In the genomic region with DNA sequence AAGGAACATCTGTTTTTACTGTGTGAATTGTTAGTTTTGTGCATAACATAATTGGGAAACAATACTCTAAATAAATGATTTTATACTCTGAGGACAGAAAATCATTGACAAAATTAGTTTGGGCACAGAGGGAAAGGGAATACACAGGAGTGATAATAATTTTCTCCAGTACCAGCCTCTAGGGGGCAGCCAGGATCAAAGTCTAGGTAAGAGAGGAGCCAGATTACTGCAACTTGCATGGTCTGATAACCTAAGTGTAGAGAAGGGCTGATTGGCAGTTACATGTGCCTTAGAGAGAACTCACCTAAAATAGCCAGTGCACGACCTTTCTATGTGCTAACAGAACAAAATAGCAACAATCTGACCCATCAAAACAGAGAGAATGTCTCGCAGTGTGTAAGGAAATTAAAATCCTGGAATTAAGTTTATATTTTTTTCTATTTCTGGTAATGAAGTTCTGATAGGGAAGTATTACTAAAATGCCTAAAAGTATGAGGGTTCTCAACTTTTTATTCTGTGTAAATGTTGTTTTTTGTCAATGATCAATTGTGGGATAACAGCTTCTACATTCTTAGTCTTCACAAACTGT, we compare ENCODE assay signal across 8 cellular contexts.
DNase-seq lines count a peak whose midpoint lies in the region; ATAC-seq and TF ChIP-seq lines count a peak whose summit lies in the region.

No MANE protein-coding gene starts in this region.

- intact Hi-C loops in Right ventricle myocardium superior (cut with DNase I), result no loop called here

- H3K36me3 ChIP-seq in OCI-LY1 (ENCODE audit: insufficient read depth, low read length), result no peaks in the 10 kb centered on the region

- no peak overlapping the region for H2AFZ ChIP-seq in OCI-LY1 (ENCODE audit: low read length)

- no peaks in the 10 kb centered on the region for H3K79me2 ChIP-seq in OCI-LY1 (ENCODE audit: insufficient read depth, low read length)

- POLR2A ChIA-PET in AG04450 (lab: Yijun Ruan, JAX), result interaction anchor here (0.6 kb wide), 1 partner anchor 13 kb away, joined by 4 read pairs; no protein-coding TSS in a partner anchor

- no peak overlapping the region for H3K4me2 ChIP-seq in OCI-LY1 (ENCODE audit: low read length)

- H3F3A ChIP-seq in OCI-LY1 (ENCODE audit: insufficient read depth, low read length), result no peaks in the 10 kb centered on the region

- H4K20me1 ChIP-seq in OCI-LY1 (ENCODE audit: insufficient read depth, low read length), result no peaks in the 10 kb centered on the region

- no peaks in the 10 kb centered on the region for H3K9me2 ChIP-seq in OCI-LY1 (ENCODE audit: low read depth, low read length)

- peak; percentile 74 for ATAC-seq in HG03432 (IDR thresholded peaks at IDR 0.05; ENCODE audit: unreplicated experiment)
- peak; percentile 95 for ATAC-seq in Right ventricle myocardium superior (ENCODE audit: poor library complexity)
- ATAC-seq in GM21381 (IDR thresholded peaks at IDR 0.05; ENCODE audit: unreplicated experiment), result no peak

- no peaks in the 10 kb centered on the region for H3K27me3 ChIP-seq in AG04450 (ENCODE audit: control insufficient read depth, insufficient read depth, low read length)
- H3K27me3 ChIP-seq in OCI-LY1 (ENCODE audit: insufficient read depth, low read length), result no peaks in the 10 kb centered on the region

- TF ChIP-seq CTCF in AG04450 (IDR thresholded peaks at IDR 0.05; ENCODE audit: low read depth, low read length) (peak; percentile 82), GM12873 (IDR thresholded peaks at IDR 0.05; ENCODE audit: insufficient read depth, low read depth, low read length, missing control alignments) (peak; percentile 84), OCI-LY1 (IDR thresholded peaks at IDR 0.05; ENCODE audit: low read length) (peak; percentile 62), retinal pigment epithelial cell (conservative IDR thresholded peaks at IDR 0.05; ENCODE audit: low read depth, low read length) (peak; percentile 83)

- peak; percentile 7 for DNase-seq in AG04450 (ENCODE audit: low read depth, low spot score)
- peak; percentile 10 for DNase-seq in activated gamma-delta T cell treated with anti-CD3 and anti-CD28 coated beads, Interleukin-2, amount 50 U/mL, for 16 hours (ENCODE audit: low read depth)
- DNase-seq in Right ventricle myocardium superior, result no peak
- DNase-seq in retinal pigment epithelial cell (ENCODE audit: low read depth), result peak; percentile 5

- CTCF ChIA-PET in AG04450 (lab: Charles Lee), result interaction anchor here (0.6 to 2.7 kb wide), 13 partner anchors 8 to 376 kb away, joined by 3 to 13 read pairs (median 3); no protein-coding TSS in a partner anchor

- H3K4me3 ChIP-seq in AG04450 (ENCODE audit: low read depth, low read length) (no peak overlapping the region), OCI-LY1 (ENCODE audit: low read depth, low read length, poor library complexity, severe bottlenecking) (no peak overlapping the region), retinal pigment epithelial cell (ENCODE audit: low read length) (no peak overlapping the region)

- no peak overlapping the region for H3K9ac ChIP-seq in OCI-LY1 (ENCODE audit: low read length)

- no peak overlapping the region for H3K27ac ChIP-seq in AG04450 (ENCODE audit: low read depth, low read length)
- H3K27ac ChIP-seq in OCI-LY1 (ENCODE audit: low read depth, low read length, poor library complexity, severe bottlenecking), result no peak overlapping the region

- H3K4me1 ChIP-seq in OCI-LY1 (ENCODE audit: insufficient read depth, low read length, severe bottlenecking), result no peaks in the 10 kb centered on the region

- H3K9me3 ChIP-seq in AG04450 (ENCODE audit: control insufficient read depth, insufficient read depth, low read length), result no peaks in the 10 kb centered on the region
- no peaks in the 10 kb centered on the region for H3K9me3 ChIP-seq in OCI-LY1 (ENCODE audit: low read length)
